In genomic region chr10:29237786-29238185, GRCh38 we compare ENCODE assay signal across 21 cellular contexts. TPM values are rescaled to one million over a fixed set of nuclear protein-coding genes. Genes with fewer than 3 reads are reported as not detected.
DNase-seq lines count a peak whose midpoint lies in the region.
"Had no signal": no experiment of that assay in that cellular context is flagged by ENCODE, and none has a peak within 500 bp of the region (broad histone marks: within the 10 kb centered on the region; RNA-seq: fewer than 3 reads in every experiment).

No MANE protein-coding gene starts in this region.

- peak overlapping the region; percentile 100 for H3K27ac ChIP-seq in trophoblast cell (ENCODE audit: low read depth, low read length)
- H3K27ac ChIP-seq: C4-2B, SJCRH30 had no signal

- H3K14ac ChIP-seq in trophoblast cell (ENCODE audit: low read length): no peak overlapping the region

- no peak overlapping the region for H3K23ac ChIP-seq in trophoblast cell (ENCODE audit: low read length)

- H3K4me2 ChIP-seq in trophoblast cell (ENCODE audit: low read length): no peak overlapping the region

- DNase-seq in G401 (ENCODE audit: low spot score) (peak; percentile 14), cerebellar cortex (ENCODE audit: low spot score) (peak; percentile 29), islet precursor cell (peak; percentile 91), trophoblast cell (peak; percentile 88 to 93), SHP77 (lab: John Stamatoyannopoulos, UW) (no peak), pons (ENCODE audit: low spot score) (no peak), NCI-H2171 treated with DMSO at 0.1 percent for 48 hours (lab: John Stamatoyannopoulos, UW) (no peak)
- DNase-seq: CD8-positive, alpha-beta memory T cell; GF-D8; H7; KBM-7; MM.1S; NCI-H1092; NCI-H1436; NCI-H1930; NCI-H2227 treated with DMSO at 0.1 percent for 48 hours; NCI-H524; NCI-H82; SJCRH30 had no signal

- H2BK5ac ChIP-seq in trophoblast cell (ENCODE audit: low read depth, low read length, poor library complexity): peak overlapping the region; percentile 97

- no peaks in the 10 kb centered on the region for H3K27me3 ChIP-seq in trophoblast cell (ENCODE audit: insufficient read depth, low read length)
- H3K27me3 ChIP-seq: SJCRH30 had no signal

- H3K4ac ChIP-seq in trophoblast cell (ENCODE audit: low read depth, low read length): no peak overlapping the region

- H2BK120ac ChIP-seq in trophoblast cell (ENCODE audit: insufficient read depth, low read length, poor library complexity): no peak overlapping the region

- in situ Hi-C loops in G401 (cut with HindIII; ENCODE audit: low sequenced_read_pairs): no loop called here

- H4K8ac ChIP-seq in trophoblast cell (ENCODE audit: low read depth, low read length): no peak overlapping the region

- H3K18ac ChIP-seq in trophoblast cell (ENCODE audit: low read length): no peak overlapping the region

- no peaks in the 10 kb centered on the region for H3K9me3 ChIP-seq in trophoblast cell (ENCODE audit: insufficient read depth, low read depth, low read length)
- H3K9me3 ChIP-seq: SJCRH30 had no signal

- no peak overlapping the region for H2AK5ac ChIP-seq in trophoblast cell (ENCODE audit: low read length)

- H3K36me3 ChIP-seq in trophoblast cell (ENCODE audit: control insufficient read depth in 1 of 2, insufficient read depth in 2 of 2, low read length in 2 of 2): no peaks in the 10 kb centered on the region
- H3K36me3 ChIP-seq: SJCRH30 had no signal

- peak overlapping the region; percentile 99 for H4K91ac ChIP-seq in trophoblast cell (ENCODE audit: low read depth, low read length)

- H2BK12ac ChIP-seq in trophoblast cell (ENCODE audit: low read length): no peak overlapping the region

- no CpG with 5 or more reads among the region's 5 CpGs for WGBS in trophoblast cell (ENCODE audit: extremely low coverage, insufficient coverage, insufficient read length)

- H2AFZ ChIP-seq in trophoblast cell (ENCODE audit: insufficient read depth, low read length, poor library complexity): no peak overlapping the region

- no peak overlapping the region for H3K9ac ChIP-seq in trophoblast cell (ENCODE audit: low read length)

- H4K12ac ChIP-seq in trophoblast cell (ENCODE audit: low read depth, low read length): no peak overlapping the region

- H3K4me3 ChIP-seq in trophoblast cell (ENCODE audit: low read depth, low read length): no peak overlapping the region
- H3K4me3 ChIP-seq: SJCRH30 had no signal

- H3K4me1 ChIP-seq in trophoblast cell (ENCODE audit: control insufficient read depth in 1 of 2, insufficient read depth in 2 of 2, low read length in 2 of 2): peaks cover 19 to 22% of the 10 kb centered on the region in 2 experiments
- H3K4me1 ChIP-seq: SJCRH30 had no signal

- peaks cover 60% of the 10 kb centered on the region for H3K79me1 ChIP-seq in trophoblast cell (ENCODE audit: low read length)

- peaks cover 18% of the 10 kb centered on the region for H3K79me2 ChIP-seq in trophoblast cell (ENCODE audit: control insufficient read depth, insufficient read depth, low read length, poor library complexity)

RNA-seq across cellular contexts. Expression of gene LYZL1, which starts 51.1 kb away (rescaled TPM):
- total RNA-seq in G401 (2014; rRNA removed; shearing (Covaris generic)): not detected in 2 replicates
- 0.05 and 0.07 TPM in 2 replicates for polyA plus RNA-seq in trophoblast cell (2013)
- total RNA-seq: CD8-positive, alpha-beta memory T cell; Daoy; H7; SJCRH30 had no signal
- polyA plus RNA-seq: CD8-positive, alpha-beta memory T cell had no signal

Comparison
In these comparisons a context has a peak if more than half of its experiments do, and no peak if none do; other contexts are left out.
1. DNase-seq: peak in G401 (single experiment), cerebellar cortex (single experiment), islet precursor cell (single experiment) and trophoblast cell (2 of 2); none in SHP77 (0 of 2), pons (single experiment) and NCI-H2171 treated with DMSO at 0.1 percent for 48 hours (single experiment).